11 cellular contexts compared by ENCODE assay signal in the genomic region with DNA sequence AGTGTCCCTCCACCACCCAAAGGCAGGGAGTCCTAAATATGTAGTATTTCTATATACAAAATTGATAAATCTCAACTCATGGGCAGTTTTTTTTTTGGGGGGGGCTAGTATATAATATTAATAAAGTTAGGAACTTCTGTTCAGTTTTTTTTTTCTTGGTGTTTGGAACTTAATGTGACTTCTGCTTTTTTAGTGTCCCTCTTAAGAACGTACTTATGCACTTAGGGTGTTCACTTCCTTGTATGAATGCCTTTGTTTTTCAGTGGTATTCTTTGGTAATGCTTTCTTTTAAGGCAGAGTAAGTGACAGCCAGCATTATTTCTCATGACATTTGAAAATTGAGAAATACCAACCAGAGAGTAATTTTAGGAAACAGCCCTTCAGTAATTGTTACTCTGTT. TPM values are rescaled to one million over a fixed set of nuclear protein-coding genes. Genes with fewer than 3 reads are reported as not detected.
DNase-seq lines count a peak whose midpoint lies in the region; ATAC-seq, FAIRE-seq and TF ChIP-seq lines count a peak whose summit lies in the region.
"Had no signal": no experiment of that assay in that cellular context is flagged by ENCODE, and none has a peak within 500 bp of the region (broad histone marks: within the 10 kb centered on the region; RNA-seq: fewer than 3 reads in every experiment).

No MANE protein-coding gene starts in this region.

- H3K27ac Mint-ChIP-seq in activated naive CD8-positive, alpha-beta T cell treated with anti-CD3 and anti-CD28 coated beads for 36 hours: no peak overlapping the region

- no peaks in the 10 kb centered on the region for H3K27me3 ChIP-seq in pancreas

- H3K4me1 Mint-ChIP-seq in activated naive CD8-positive, alpha-beta T cell treated with anti-CD3 and anti-CD28 coated beads for 36 hours: peaks cover 51% of the 10 kb centered on the region

- no peaks in the 10 kb centered on the region for H3K36me3 ChIP-seq in pancreas

- peaks cover 11% of the 10 kb centered on the region for H3K36me3 Mint-ChIP-seq in activated naive CD8-positive, alpha-beta T cell treated with anti-CD3 and anti-CD28 coated beads for 36 hours

- H3K4me3 ChIP-seq in GM12875 (ENCODE audit: low read depth, low read length) (peak overlapping the region; percentile 36), pancreas (peak overlapping the region in 2 of 4 donors; percentile 83 to 95)
- H3K4me3 ChIP-seq: SJSA1 had no signal

- FAIRE-seq in pancreas (lab: Jason Lieb, UNC): peak; percentile 17

- peak overlapping the region; percentile 96 for H3K4me3 Mint-ChIP-seq in activated naive CD8-positive, alpha-beta T cell treated with anti-CD3 and anti-CD28 coated beads for 36 hours

- ATAC-seq in pancreas (no peak), HG03469 (IDR thresholded peaks at IDR 0.05; ENCODE audit: unreplicated experiment) (no peak)

- TF ChIP-seq CTCF in GM12875 (IDR thresholded peaks at IDR 0.05; ENCODE audit: borderline replicate concordance, insufficient read depth, low read depth, low read length) (no peak), pancreas (IDR thresholded peaks at IDR 0.05) (no peak)

- H3K9me3 Mint-ChIP-seq in activated naive CD8-positive, alpha-beta T cell treated with anti-CD3 and anti-CD28 coated beads for 36 hours: no peaks in the 10 kb centered on the region

- peaks cover 0 to 5% (median 0%) of the 10 kb centered on the region in 3 donors for H3K4me1 ChIP-seq in pancreas

- intact Hi-C loops in pancreas (cut with DNase I): no loop called here

- H3K27me3 Mint-ChIP-seq in activated naive CD8-positive, alpha-beta T cell treated with anti-CD3 and anti-CD28 coated beads for 36 hours: peaks cover 4% of the 10 kb centered on the region

- peak overlapping the region in 2 of 4 donors; percentile 41 to 42 for H3K27ac ChIP-seq in pancreas
- H3K27ac ChIP-seq: SJSA1 had no signal

- WGBS in pancreas, 2 donors: 50 to 56% methylated on average over 1 of the region's 1 CpG

- no peaks in the 10 kb centered on the region for H3K9me3 ChIP-seq in pancreas

- peak; percentile 87 to 94 for DNase-seq in Kasumi-1 (lab: John Stamatoyannopoulos, UW)
- no peak for DNase-seq in activated naive CD8-positive, alpha-beta T cell treated with anti-CD3 and anti-CD28 coated beads for 36 hours
- no peak for DNase-seq in pancreas
- no peak for DNase-seq in epidermal melanocyte (ENCODE audit: insufficient read length, low spot score)
- DNase-seq in NCI-H2171 treated with DMSO at 0.1 percent for 48 hours (lab: John Stamatoyannopoulos, UW): no peak
- DNase-seq: cortex of kidney; NCI-H2227 treated with DMSO at 0.1 percent for 48 hours; stimulated activated naive CD4-positive, alpha-beta T cell treated with Interleukin-2 at 50 U/mL for 16 hours had no signal

RNA-seq across cellular contexts. Expression of a gene that starts 2.3 kb away (rescaled TPM):
- total RNA-seq in activated naive CD8-positive, alpha-beta T cell treated with anti-CD3 and anti-CD28 coated beads for 36 hours: 10 to 100 TPM; 27.6 to 29.4 TPM
- total RNA-seq in pancreas: 10 to 100 TPM in 2 of 6 donors, 1 to 10 TPM in 4; 6.0 to 18.1 (median 7.9) TPM
- polyA plus RNA-seq in pancreas: 1 to 10 TPM; 3.5 to 7.6 TPM

Comparison
In these comparisons a context has a peak if more than half of its experiments do, and no peak if none do; other contexts are left out.
1. DNase-seq: peak in Kasumi-1 (2 of 2); none in activated naive CD8-positive, alpha-beta T cell treated with anti-CD3 and anti-CD28 coated beads for 36 hours (single experiment), pancreas (0 of 6), epidermal melanocyte (single experiment) and NCI-H2171 treated with DMSO at 0.1 percent for 48 hours (single experiment).